Comparison of ENCODE assay signal across 8 cellular contexts in the genomic region with DNA sequence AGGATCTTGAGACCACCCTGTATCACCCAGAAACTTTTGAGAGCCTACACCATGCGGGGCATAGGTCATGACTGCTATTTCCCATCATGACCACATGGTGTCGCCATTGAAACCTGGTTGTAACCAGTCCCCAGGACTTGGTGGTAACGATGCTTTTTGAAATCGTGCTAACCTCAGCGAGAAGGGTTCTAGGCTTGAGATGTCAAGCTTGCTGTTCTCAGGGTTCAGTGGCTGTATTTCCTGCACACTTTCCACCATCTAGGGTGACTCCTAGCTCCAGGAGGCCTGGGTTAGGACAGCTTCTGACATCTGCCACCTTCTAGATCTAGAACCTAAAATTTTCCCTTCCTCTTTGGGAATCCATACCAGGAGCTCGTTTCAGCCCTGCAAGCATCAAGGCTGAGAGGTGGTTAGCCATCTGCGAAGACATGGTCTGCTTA. TPM values are rescaled to one million over a fixed set of nuclear protein-coding genes. Genes with fewer than 3 reads are reported as not detected.
DNase-seq lines count a peak whose midpoint lies in the region; ATAC-seq and TF ChIP-seq lines count a peak whose summit lies in the region.

No MANE protein-coding gene starts in this region.

- H3K27ac ChIP-seq in ovary: no peak overlapping the region
- H3K27ac ChIP-seq in aorta (ENCODE audit: low read depth in 1 of 2, low read length in 2 of 2): no peak overlapping the region

- intact Hi-C loops in ovary (cut with DNase I) (loop anchor here in 3 of 4 donors (5.0 to 10.0 kb wide), 4 partner anchors 77 to 207 kb away; a partner anchor contains a TSS), aorta (cut with DNase I) (loop anchor here (1.0 to 10.0 kb wide), 3 partner anchors 144 to 206 kb away; a partner anchor contains a TSS)

- DNase-seq in ELF-1 (ENCODE audit: low read depth, low spot score) (peak; percentile 75), LoVo (ENCODE audit: low spot score) (peak; percentile 67), SHP77 treated with DMSO at 0.1 percent for 48 hours (lab: John Stamatoyannopoulos, UW) (peak; percentile 39), germinal center (ENCODE audit: low spot score) (peak; percentile 81), ovary (peak in 2 of 5 donors; percentile 25 to 64), aorta (peak in 1 of 2 donors; percentile 64)
- DNase-seq in activated naive CD4-positive, alpha-beta T cell treated with Interleukin-2 at 50 U/mL for 16 hours: peak; percentile 56

- ATAC-seq in aorta (ENCODE audit: low FRiP score): peak; percentile 84
- no peak for ATAC-seq in GM19452 (IDR thresholded peaks at IDR 0.05; ENCODE audit: unreplicated experiment)

- H3K4me1 ChIP-seq in ovary (ENCODE audit: insufficient read depth) (no peaks in the 10 kb centered on the region), aorta (ENCODE audit: control insufficient read depth in 1 of 2, insufficient read depth in 2 of 2, low read length in 2 of 2) (no peaks in the 10 kb centered on the region)

- TF ChIP-seq POLR2A in ovary (IDR thresholded peaks at IDR 0.05): no peak

- H3K4me3 ChIP-seq in ovary: no peak overlapping the region
- H3K4me3 ChIP-seq in aorta (ENCODE audit: low read length in 2 of 2): no peak overlapping the region

- 1 to 6% (median 2%) methylated on average over 7 of the region's 7 CpGs for WGBS in ovary, 3 donors
- WGBS in aorta, 2 donors: 2 to 6% methylated on average over 7 of the region's 7 CpGs

- no peaks in the 10 kb centered on the region for H3K36me3 ChIP-seq in ovary
- no peaks in the 10 kb centered on the region for H3K36me3 ChIP-seq in aorta (ENCODE audit: control insufficient read depth in 1 of 2, insufficient read depth in 2 of 2, low read length in 1 of 2)

- H3K27me3 ChIP-seq in ovary (no peaks in the 10 kb centered on the region), aorta (ENCODE audit: control insufficient read depth in 1 of 2, insufficient read depth in 2 of 2, low read length in 1 of 2) (no peaks in the 10 kb centered on the region)

- no peak for TF ChIP-seq EP300 in ovary (IDR thresholded peaks at IDR 0.05)

- TF ChIP-seq CTCF in ovary (IDR thresholded peaks at IDR 0.05): peak in 2 of 3 donors; percentile 65 to 72

- H3K9me3 ChIP-seq in ovary: peaks cover 0 to 3% of the 10 kb centered on the region in 2 donors
- no peaks in the 10 kb centered on the region for H3K9me3 ChIP-seq in aorta (ENCODE audit: control insufficient read depth, low read length)

RNA-seq across cellular contexts. Expression of a gene that starts 13.0 kb away (rescaled TPM):
- total RNA-seq in ovary (under 1 TPM in 4 of 7 donors, not detected in 3; 0.10 to 0.80 (median 0.36) TPM), aorta (1 to 10 TPM in 1 of 2 donors, under 1 TPM in 1; 0.19 to 1.2 TPM)
- polyA plus RNA-seq in ovary (under 1 TPM in 1 of 2 donors, not detected in 1; 0.06 TPM), aorta (under 1 TPM in 1 of 2 donors, not detected in 1; 0.25 TPM)

RNA-seq across cellular contexts. Expression of a gene that starts 54.2 kb away (rescaled TPM):
- total RNA-seq in ovary (10 to 100 TPM; 30.5 to 46.1 (median 36.5) TPM), aorta (10 to 100 TPM; 48.3 TPM)
- polyA plus RNA-seq in ovary (10 to 100 TPM; 12.4 to 50.7 TPM), aorta (10 to 100 TPM; 15.5 to 20.4 TPM)
